ENCODE assay signal across 22 cellular contexts in the genomic region with DNA sequence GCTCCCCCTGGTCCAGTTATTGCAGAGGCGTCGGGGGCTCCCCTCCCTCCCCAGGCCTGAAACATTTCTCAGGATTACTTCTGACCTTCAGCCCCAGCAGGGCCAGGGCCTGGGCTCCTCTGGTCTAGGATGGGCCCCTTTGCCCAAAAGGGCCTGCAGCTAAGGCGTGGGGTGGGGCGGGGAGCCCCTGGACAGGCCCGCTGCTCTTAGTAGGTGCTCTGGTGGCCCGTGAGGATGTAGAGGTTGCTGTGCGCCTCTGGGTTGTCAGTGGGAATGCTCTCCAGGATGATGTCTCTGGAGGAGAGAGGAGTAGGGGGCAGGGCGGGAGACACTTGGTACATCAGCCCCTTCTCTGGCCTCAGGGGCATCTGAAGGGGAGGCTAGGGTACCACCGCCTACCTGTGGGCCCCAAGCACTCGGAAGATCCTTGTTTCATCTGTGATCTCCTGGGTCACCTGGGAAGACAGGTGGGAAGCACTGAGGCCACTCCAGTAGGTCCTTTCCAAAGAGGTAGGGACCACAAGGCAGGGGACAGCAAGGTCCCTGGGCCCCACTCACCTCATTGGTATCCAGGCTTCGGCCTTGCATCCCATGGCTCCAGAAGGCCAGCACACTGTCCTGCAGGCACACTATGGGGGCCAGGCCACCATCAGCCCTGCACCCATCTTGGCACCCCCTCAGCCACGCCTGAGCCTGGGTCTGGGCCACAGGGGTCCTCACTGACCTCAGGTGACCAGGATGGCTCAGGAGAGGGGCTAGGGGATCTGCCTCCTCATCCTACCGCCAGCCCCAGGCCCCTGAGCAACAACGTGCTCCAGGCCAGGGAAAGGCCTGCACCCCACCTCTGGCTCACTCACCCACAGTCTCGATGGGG. TPM values are rescaled to one million over a fixed set of nuclear protein-coding genes. Genes with fewer than 3 reads are reported as not detected.
A peak's percentile ranks its signal among the peaks of the same experiment; 100 is the strongest.
DNase-seq lines count a peak whose midpoint lies in the region; ATAC-seq and TF ChIP-seq lines count a peak whose summit lies in the region.
"Had no signal": no experiment of that assay in that cellular context is flagged by ENCODE, and none has a peak within 500 bp of the region (broad histone marks: within the 10 kb centered on the region; RNA-seq: fewer than 3 reads in every experiment).

No MANE protein-coding gene starts in this region.

- H3K4me1 Mint-ChIP-seq in memory B cell: peaks cover 13% of the 10 kb centered on the region
- peaks cover 14 to 21% of the 10 kb centered on the region in 2 donors for H3K4me1 Mint-ChIP-seq in stimulated activated naive B cell treated with anti-CD40 and anti-IgM and Interleukin-4, amounts not matched to agents 10 μg/mL and 1 μg/mL and 100 μg/mL, for 72 hours

- H3K27me3 ChIP-seq in left ventricle myocardium inferior (ENCODE audit: low read depth): no peaks in the 10 kb centered on the region

- no peak overlapping the region for H3K4me2 ChIP-seq in OCI-LY7 (ENCODE audit: low read length)
- H3K4me2 ChIP-seq: A549, PC-9 had no signal

- H3K27me3 Mint-ChIP-seq in memory B cell: no peaks in the 10 kb centered on the region
- H3K27me3 Mint-ChIP-seq in stimulated activated naive B cell treated with anti-CD40 and anti-IgM and Interleukin-4, amounts not matched to agents 10 μg/mL and 1 μg/mL and 100 μg/mL, for 72 hours: no peaks in the 10 kb centered on the region

- H3K4me3 ChIP-seq in left ventricle myocardium inferior (no peak overlapping the region), OCI-LY7 (ENCODE audit: low read depth, low read length, poor library complexity, severe bottlenecking) (no peak overlapping the region)
- H3K4me3 ChIP-seq: A549, GM12878, GM23248, PC-9 had no signal

- no peaks in the 10 kb centered on the region for H4K20me1 ChIP-seq in OCI-LY7 (ENCODE audit: insufficient read depth, low read length)

- H3K36me3 ChIP-seq in left ventricle myocardium inferior (peaks cover 29% of the 10 kb centered on the region), OCI-LY7 (ENCODE audit: insufficient read depth, low read length) (peaks cover 65% of the 10 kb centered on the region)

- peaks cover 16% of the 10 kb centered on the region for H3K4me1 ChIP-seq in left ventricle myocardium inferior
- peaks cover 7% of the 10 kb centered on the region for H3K4me1 ChIP-seq in OCI-LY7 (ENCODE audit: insufficient read depth, low read length, poor library complexity, severe bottlenecking)
- H3K4me1 ChIP-seq: A549 had no signal

- H3K9me2 ChIP-seq in OCI-LY7 (ENCODE audit: insufficient read depth, low read length): no peaks in the 10 kb centered on the region

- peak overlapping the region; percentile 62 for H3K27ac Mint-ChIP-seq in memory B cell
- peak overlapping the region; percentile 6 for H3K27ac Mint-ChIP-seq in stimulated activated naive B cell treated with anti-CD40 and anti-IgM and Interleukin-4, amounts not matched to agents 10 μg/mL and 1 μg/mL and 100 μg/mL, for 72 hours
- H3K27ac Mint-ChIP-seq: HFFc6 had no signal

- intact Hi-C loops in cardiac septum (cut with DNase I): no loop called here
- intact Hi-C loops in left ventricle myocardium inferior (cut with micrococcal nuclease): no loop called here
- intact Hi-C loops in OCI-LY7 (cut with micrococcal nuclease; ENCODE audit: unreplicated experiment): loop anchor here (5.0 kb wide), 1 partner anchor 103 kb away; no protein-coding TSS in a partner anchor

- H3K79me2 ChIP-seq in OCI-LY7 (ENCODE audit: insufficient read depth, low read depth, low read length): no peaks in the 10 kb centered on the region

- H3K36me3 Mint-ChIP-seq in memory B cell: peaks cover 10% of the 10 kb centered on the region
- peaks cover 25 to 48% of the 10 kb centered on the region in 2 donors for H3K36me3 Mint-ChIP-seq in stimulated activated naive B cell treated with anti-CD40 and anti-IgM and Interleukin-4, amounts not matched to agents 10 μg/mL and 1 μg/mL and 100 μg/mL, for 72 hours

- H3K27ac ChIP-seq in left ventricle myocardium inferior (replicated peaks): no peak overlapping the region
- no peak overlapping the region for H3K27ac ChIP-seq in OCI-LY7 (ENCODE audit: low read depth, low read length, poor library complexity, severe bottlenecking)
- H3K27ac ChIP-seq: A549, GM23248, HL-60, PC-9 had no signal

- TSS peak; percentile 58 for BruUV-seq in OCI-LY7 (replicated peaks; lab: Mats Ljungman, UMichigan)

- no peak for TF ChIP-seq CTCF in left ventricle myocardium inferior (IDR thresholded peaks at IDR 0.05; ENCODE audit: borderline replicate concordance)
- TF ChIP-seq CTCF in OCI-LY7 (conservative IDR thresholded peaks at IDR 0.05; ENCODE audit: low read length): no peak

- H3K9me3 Mint-ChIP-seq in memory B cell: no peaks in the 10 kb centered on the region
- no peaks in the 10 kb centered on the region for H3K9me3 Mint-ChIP-seq in stimulated activated naive B cell treated with anti-CD40 and anti-IgM and Interleukin-4, amounts not matched to agents 10 μg/mL and 1 μg/mL and 100 μg/mL, for 72 hours
- H3K9me3 Mint-ChIP-seq: CD14-positive monocyte, HFFc6 had no signal

- H3K4me3 Mint-ChIP-seq in memory B cell: no peak overlapping the region
- no peak overlapping the region for H3K4me3 Mint-ChIP-seq in stimulated activated naive B cell treated with anti-CD40 and anti-IgM and Interleukin-4, amounts not matched to agents 10 μg/mL and 1 μg/mL and 100 μg/mL, for 72 hours
- H3K4me3 Mint-ChIP-seq: CD14-positive monocyte, HFFc6 had no signal

- ATAC-seq in memory B cell (ENCODE audit: low read depth) (no peak), GM18873 (IDR thresholded peaks at IDR 0.05; ENCODE audit: low FRiP score, unreplicated experiment) (no peak), GM21360 (IDR thresholded peaks at IDR 0.05; ENCODE audit: unreplicated experiment) (no peak), HG02840 (IDR thresholded peaks at IDR 0.05; ENCODE audit: low FRiP score, unreplicated experiment) (no peak)
- ATAC-seq in stimulated activated naive B cell treated with anti-CD40 and anti-IgM and Interleukin-4, amounts not matched to agents 10 μg/mL and 1 μg/mL and 100 μg/mL, for 72 hours (replicated peaks): no peak
- ATAC-seq: A549, GM12878 had no signal

- no peaks in the 10 kb centered on the region for H3K9me3 ChIP-seq in left ventricle myocardium inferior (replicated peaks)
- no peaks in the 10 kb centered on the region for H3K9me3 ChIP-seq in OCI-LY7 (ENCODE audit: low read length)
- H3K9me3 ChIP-seq: A549 had no signal

- CTCF ChIA-PET in OCI-LY7 (lab: Charles Lee; ENCODE audit: unreplicated experiment): no interaction called here

- POLR2A ChIA-PET in OCI-LY7 (lab: Charles Lee): no interaction called here

- no peak overlapping the region for H2AFZ ChIP-seq in OCI-LY7 (ENCODE audit: low read length)
- H2AFZ ChIP-seq: GM23248, PC-9 had no signal

- peak; percentile 68 for DNase-seq in cardiac septum (ENCODE audit: low spot score)
- DNase-seq in left ventricle myocardium inferior: no peak
- DNase-seq in OCI-LY7 (ENCODE audit: low spot score): no peak
- DNase-seq in memory B cell (ENCODE audit: low spot score in 2 of 2): no peak
- no peak for DNase-seq in stimulated activated naive B cell treated with anti-CD40 and anti-IgM and Interleukin-4, amounts not matched to agents 10 μg/mL and 1 μg/mL and 100 μg/mL, for 72 hours
- DNase-seq: DMS53, GM23248, HFFc6, KG1, NCI-H1092, NCI-H2107, NCI-H226, NCI-H526, PC-9 had no signal

RNA-seq across cellular contexts. Expression of gene SF1, which starts 11.2 kb away (rescaled TPM):
- total RNA-seq in cardiac septum (175 TPM), left ventricle myocardium inferior (188 TPM), OCI-LY7 (2022) (535 TPM in 2 replicates)
- 247 and 261 TPM in 2 replicates for total RNA-seq in OCI-LY7 (2014; rRNA removed; shearing (Covaris generic))

RNA-seq across cellular contexts. Expression of gene MAP4K2, which starts 13.4 kb away (rescaled TPM):
- total RNA-seq in cardiac septum: 6.7 TPM
- total RNA-seq in left ventricle myocardium inferior: 7.5 TPM
- total RNA-seq in OCI-LY7 (2014; rRNA removed; shearing (Covaris generic)): 109 and 115 TPM in 2 replicates
- 110 and 122 TPM in 2 replicates for total RNA-seq in OCI-LY7 (2022)

RNA-seq across cellular contexts. Expression of gene MEN1, which starts 20.8 kb away (rescaled TPM):
- total RNA-seq in cardiac septum (8.6 TPM), left ventricle myocardium inferior (8.7 TPM), OCI-LY7 (2022) (71.6 and 72.4 TPM in 2 replicates)
- total RNA-seq in OCI-LY7 (2014; rRNA removed; shearing (Covaris generic)): 29.8 and 44.4 TPM in 2 replicates

RNA-seq across cellular contexts. Expression of gene PYGM, which starts 29.8 kb away (rescaled TPM):
- 42.5 TPM for total RNA-seq in cardiac septum
- 89.5 TPM for total RNA-seq in left ventricle myocardium inferior
- 2.2 and 10.1 TPM in 2 replicates for total RNA-seq in OCI-LY7 (2014; rRNA removed; shearing (Covaris generic))
- total RNA-seq in OCI-LY7 (2022): 2.2 and 2.4 TPM in 2 replicates
- total RNA-seq: GM23248 had no signal

RNA-seq across cellular contexts. Expression of gene RASGRP2, which starts 45.6 kb away (rescaled TPM):
- 30.8 TPM for total RNA-seq in cardiac septum
- 21.1 TPM for total RNA-seq in left ventricle myocardium inferior
- total RNA-seq in OCI-LY7 (2014; rRNA removed; shearing (Covaris generic)): 127 and 145 TPM in 2 replicates
- total RNA-seq in OCI-LY7 (2022): 195 and 205 TPM in 2 replicates
- total RNA-seq: GM23248, MCF 10A had no signal

Comparison
In these comparisons a context has a peak if more than half of its experiments do, and no peak if none do; other contexts are left out.
1. RNA of gene MAP4K2, which starts 13.4 kb away (total RNA-seq): 109 to 122 TPM in OCI-LY7; 7.5 TPM in left ventricle myocardium inferior (single experiment) and 6.7 TPM in cardiac septum (single experiment); every median in the first group is over 10 times any median in the second.